16 cellular contexts compared by ENCODE assay signal in genomic region chr12:71150042-71150441, GRCh38. TPM values are rescaled to one million over a fixed set of nuclear protein-coding genes. Genes with fewer than 3 reads are reported as not detected.
"Had no signal": no experiment of that assay in that cellular context is flagged by ENCODE, and none has a peak within 500 bp of the region (broad histone marks: within the 10 kb centered on the region; RNA-seq: fewer than 3 reads in every experiment).

No MANE protein-coding gene starts in this region.

RNA-seq across cellular contexts. Expression of gene TSPAN8, which starts 7.8 kb away (rescaled TPM):
- total RNA-seq: activated B cell treated with CpG ODN at 0.5 μM for 24 hours; activated CD4-positive, alpha-beta memory T cell treated with anti-CD3 and anti-CD28 coated beads for 36 hours; activated CD4-positive, alpha-beta T cell treated with anti-CD3 and anti-CD28 coated beads, Interleukin-2, amount 10 ng/mL, durations not matched to agents 24 days and 14 days; activated CD8-positive, alpha-beta memory T cell treated with anti-CD3 and anti-CD28 coated beads for 36 hours; activated CD8-positive, alpha-beta T cell treated with anti-CD3 and anti-CD28 coated beads for 36 hours; activated naive CD4-positive, alpha-beta T cell treated with anti-CD3 and anti-CD28 coated beads for 36 hours; activated naive CD4-positive, alpha-beta T cell treated with anti-CD3 and anti-CD28 coated beads, Interleukin-2, amount 50 U/mL, for 72 hours; activated naive CD8-positive, alpha-beta T cell treated with anti-CD3 and anti-CD28 coated beads for 36 hours; activated T-cell treated with anti-CD3 and anti-CD28 coated beads, Interleukin-2, amount 50 U/mL, for 72 hours; activated T-helper 1 cell treated with anti-CD3 and anti-CD28 coated beads, Interleukin-12 subunit alpha, Interleukin-12 subunit beta, Interleukin-2, Interleukin-4 antibody, amounts not matched to agents 30 ng/mL and 10 ng/mL and 1 ng/mL, durations not matched to agents 14 hours and 24 hours and 36 hours; activated T-helper 17 cell treated with anti-CD3 and anti-CD28 coated beads, Interleukin-2, amount 50 U/mL, for 72 hours; astrocyte; cardiac septum; T-helper 1 cell treated with Interleukin-12 subunit alpha and Interleukin-12 subunit beta and Interleukin-4 antibody, amounts not matched to agents 30 ng/mL and 1 ng/mL, for 36 hours; T-helper 17 cell; T-helper 2 cell treated with Interferon-gamma antibody and Interleukin-4, amounts not matched to agents 100 ng/mL and 5 ng/mL, for 36 hours had no signal
